ENCODE assay signal across 10 cellular contexts in the genomic region with DNA sequence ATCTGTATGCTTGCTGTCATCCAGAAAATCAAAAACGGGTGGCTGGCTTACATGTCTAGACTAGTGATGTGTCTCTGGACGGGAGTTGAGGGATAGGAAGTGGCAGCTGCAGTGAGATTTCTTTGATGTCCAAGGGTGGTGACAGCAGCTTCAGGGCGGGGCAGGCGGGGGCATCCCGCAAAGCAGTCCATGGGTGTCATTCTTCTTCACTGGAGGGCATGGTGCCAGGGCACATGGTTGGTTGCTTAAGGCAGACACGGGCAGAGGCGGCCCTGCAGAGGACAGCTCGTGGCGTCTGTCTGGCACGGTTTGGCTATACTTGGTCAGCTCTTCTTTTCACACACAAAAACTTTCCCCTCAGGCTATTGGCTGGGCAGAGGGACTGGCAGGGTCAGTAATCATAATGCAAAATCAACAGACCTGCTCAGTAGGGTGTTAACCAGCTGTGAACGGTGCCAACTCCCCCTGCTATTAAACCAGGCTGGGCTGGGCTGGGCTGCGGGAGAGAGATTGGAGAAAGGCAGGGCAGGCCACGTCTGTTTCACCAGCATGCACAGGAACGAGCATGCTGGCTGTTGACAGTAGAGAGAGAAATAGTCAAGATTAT.
DNase-seq lines count a peak whose midpoint lies in the region; ATAC-seq and TF ChIP-seq lines count a peak whose summit lies in the region.
"Had no signal": no experiment of that assay in that cellular context is flagged by ENCODE, and none has a peak within 500 bp of the region (broad histone marks: within the 10 kb centered on the region; RNA-seq: fewer than 3 reads in every experiment).

No MANE protein-coding gene starts in this region.

- peaks cover 0 to 12% (median 0%) of the 10 kb centered on the region in 45 donors for H3K27me3 ChIP-seq in dorsolateral prefrontal cortex
- H3K27me3 ChIP-seq: breast epithelium had no signal

- in situ Hi-C loops in ACHN (cut with HindIII; ENCODE audit: low pct_ligation_motif_present, low pct_unique_long_range_greater_than_20kb, low sequenced_read_pairs): no loop called here

- peak; percentile 24 for DNase-seq in ACHN
- DNase-seq in NCI-H1417 treated with DMSO at 0.1 percent for 48 hours (lab: John Stamatoyannopoulos, UW): peak; percentile 12
- peak in 9 of 10 donors; percentile 19 to 74 (median 52) for DNase-seq in dorsolateral prefrontal cortex
- peak; percentile 13 for DNase-seq in midbrain (lab: John Stamatoyannopoulos, UW)
- no peak for DNase-seq in activated CD8-positive, alpha-beta memory T cell treated with anti-CD3 and anti-CD28 coated beads, Interleukin-2, amount 50 U/mL, for 48 hours
- no peak for DNase-seq in activated naive CD4-positive, alpha-beta T cell (lab: John Stamatoyannopoulos, UW)
- no peak for DNase-seq in iPS-NIHi7 (ENCODE audit: extremely low spot score)
- no peak for DNase-seq in stimulated activated naive B cell treated with anti-CD40 and anti-IgM and Interleukin-4, amounts not matched to agents 10 μg/mL and 1 μg/mL and 100 μg/mL, for 72 hours
- DNase-seq: activated CD4-positive, alpha-beta T cell treated with anti-CD3 and anti-CD28 coated beads for 36 hours had no signal

- H3K27ac Mint-ChIP-seq in stimulated activated naive B cell treated with anti-CD40 and anti-IgM and Interleukin-4, amounts not matched to agents 10 μg/mL and 1 μg/mL and 100 μg/mL, for 72 hours: no peak overlapping the region
- H3K27ac Mint-ChIP-seq: activated CD4-positive, alpha-beta T cell treated with anti-CD3 and anti-CD28 coated beads for 36 hours had no signal

- H3K4me3 Mint-ChIP-seq in stimulated activated naive B cell treated with anti-CD40 and anti-IgM and Interleukin-4, amounts not matched to agents 10 μg/mL and 1 μg/mL and 100 μg/mL, for 72 hours: no peak overlapping the region
- H3K4me3 Mint-ChIP-seq: activated CD4-positive, alpha-beta T cell treated with anti-CD3 and anti-CD28 coated beads for 36 hours had no signal

- H3K4me3 ChIP-seq in dorsolateral prefrontal cortex: peak overlapping the region in 28 of 59 donors; percentile 4 to 48 (median 25)

- H3K36me3 Mint-ChIP-seq in stimulated activated naive B cell treated with anti-CD40 and anti-IgM and Interleukin-4, amounts not matched to agents 10 μg/mL and 1 μg/mL and 100 μg/mL, for 72 hours: no peaks in the 10 kb centered on the region

- no peak overlapping the region for H3K27ac ChIP-seq in dorsolateral prefrontal cortex
- H3K27ac ChIP-seq: breast epithelium had no signal

- H3K4me1 Mint-ChIP-seq in stimulated activated naive B cell treated with anti-CD40 and anti-IgM and Interleukin-4, amounts not matched to agents 10 μg/mL and 1 μg/mL and 100 μg/mL, for 72 hours: no peaks in the 10 kb centered on the region
- H3K4me1 Mint-ChIP-seq: activated CD4-positive, alpha-beta T cell treated with anti-CD3 and anti-CD28 coated beads for 36 hours had no signal

- TF ChIP-seq CTCF in dorsolateral prefrontal cortex (IDR thresholded peaks at IDR 0.05 in 54 of 56, conservative IDR thresholded peaks at IDR 0.05 in 2 of 56; ENCODE audit: low read depth in 1 of 56, partially characterized antibody in 56 of 56): no peak

- intact Hi-C loops in dorsolateral prefrontal cortex (cut with DNase I): no loop called here

- peaks cover 3 to 23% of the 10 kb centered on the region in 2 donors for H3K27me3 Mint-ChIP-seq in stimulated activated naive B cell treated with anti-CD40 and anti-IgM and Interleukin-4, amounts not matched to agents 10 μg/mL and 1 μg/mL and 100 μg/mL, for 72 hours

- no peak for ATAC-seq in stimulated activated naive B cell treated with anti-CD40 and anti-IgM and Interleukin-4, amounts not matched to agents 10 μg/mL and 1 μg/mL and 100 μg/mL, for 72 hours (replicated peaks)
- ATAC-seq: activated CD4-positive, alpha-beta T cell treated with anti-CD3 and anti-CD28 coated beads for 36 hours had no signal

- H3K9me3 Mint-ChIP-seq in stimulated activated naive B cell treated with anti-CD40 and anti-IgM and Interleukin-4, amounts not matched to agents 10 μg/mL and 1 μg/mL and 100 μg/mL, for 72 hours: peaks cover 0 to 5% of the 10 kb centered on the region in 2 donors

Comparison
In these comparisons a context has a peak if more than half of its experiments do, and no peak if none do; other contexts are left out.
1. DNase-seq: peak in ACHN (single experiment), NCI-H1417 treated with DMSO at 0.1 percent for 48 hours (single experiment), dorsolateral prefrontal cortex (9 of 10) and midbrain (single experiment); none in activated CD8-positive, alpha-beta memory T cell treated with anti-CD3 and anti-CD28 coated beads, Interleukin-2, amount 50 U/mL, for 48 hours (single experiment), activated naive CD4-positive, alpha-beta T cell (0 of 4), iPS-NIHi7 (single experiment) and stimulated activated naive B cell treated with anti-CD40 and anti-IgM and Interleukin-4, amounts not matched to agents 10 μg/mL and 1 μg/mL and 100 μg/mL, for 72 hours (single experiment).